In the genomic region with DNA sequence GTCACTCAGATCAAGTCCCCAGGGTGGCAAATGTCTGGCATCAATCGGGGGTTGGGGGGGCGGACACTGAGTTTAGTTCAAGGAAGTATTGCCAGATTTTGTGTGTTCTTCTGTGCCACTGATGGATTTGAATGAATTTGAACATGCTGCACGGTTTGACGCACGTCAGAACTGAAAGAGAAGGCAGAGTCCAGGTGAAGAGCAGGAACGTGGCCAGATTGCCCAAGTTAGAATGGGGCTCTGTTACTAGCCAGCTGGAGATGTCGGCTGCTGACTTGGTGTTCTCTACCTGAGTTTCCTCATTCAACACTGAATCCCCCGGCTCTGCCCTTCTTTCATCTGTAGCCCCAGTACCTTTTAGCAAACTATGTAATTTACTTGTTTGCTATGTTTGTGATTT, we compare ENCODE assay signal across 20 cellular contexts.
DNase-seq lines count a peak whose midpoint lies in the region; ATAC-seq, FAIRE-seq and TF ChIP-seq lines count a peak whose summit lies in the region.
"Had no signal": no experiment of that assay in that cellular context is flagged by ENCODE, and none has a peak within 500 bp of the region (broad histone marks: within the 10 kb centered on the region; RNA-seq: fewer than 3 reads in every experiment).

No MANE protein-coding gene starts in this region.

- H4K20me1 ChIP-seq in OCI-LY1 (ENCODE audit: insufficient read depth, low read length) = no peaks in the 10 kb centered on the region

- no peaks in the 10 kb centered on the region for H3K79me2 ChIP-seq in OCI-LY1 (ENCODE audit: insufficient read depth, low read length)

- H3K9me2 ChIP-seq in OCI-LY1 (ENCODE audit: low read depth, low read length) = no peaks in the 10 kb centered on the region
- H3K9me2 ChIP-seq: SK-N-SH had no signal

- H3K4me3 ChIP-seq in CD4-positive, CD25-positive, alpha-beta regulatory T cell (ENCODE audit: low read depth, low read length) = no peak overlapping the region
- peak overlapping the region; percentile 48 for H3K4me3 ChIP-seq in OCI-LY1 (ENCODE audit: low read depth, low read length, poor library complexity, severe bottlenecking)
- no peak overlapping the region for H3K4me3 ChIP-seq in left lung
- H3K4me3 ChIP-seq in small intestine (ENCODE audit: low read depth in 1 of 2, low read length in 2 of 2) = no peak overlapping the region

- H3K27ac Mint-ChIP-seq in CD4-positive, CD25-positive, alpha-beta regulatory T cell = peak overlapping the region in 2 of 3 donors; percentile 46 to 49
- H3K27ac Mint-ChIP-seq: activated naive CD8-positive, alpha-beta T cell; activated T-cell treated with anti-CD3 and anti-CD28 coated beads, Interleukin-2, amount 50 U/mL, for 24 hours had no signal

- peaks cover 0 to 16% (median 3%) of the 10 kb centered on the region in 4 donors for H3K4me1 Mint-ChIP-seq in CD4-positive, CD25-positive, alpha-beta regulatory T cell

- TF ChIP-seq CTCF in OCI-LY1 (IDR thresholded peaks at IDR 0.05; ENCODE audit: low read length) = no peak
- TF ChIP-seq CTCF in left lung (IDR thresholded peaks at IDR 0.05) = no peak

- no peaks in the 10 kb centered on the region for H3K9me3 ChIP-seq in CD4-positive, CD25-positive, alpha-beta regulatory T cell (ENCODE audit: control insufficient read depth in 2 of 2, low read length in 2 of 2)
- H3K9me3 ChIP-seq in OCI-LY1 (ENCODE audit: low read length) = no peaks in the 10 kb centered on the region
- H3K9me3 ChIP-seq in left lung = no peaks in the 10 kb centered on the region
- no peaks in the 10 kb centered on the region for H3K9me3 ChIP-seq in small intestine (ENCODE audit: control insufficient read depth, low read depth)
- H3K9me3 ChIP-seq: SK-N-SH had no signal

- no peak for ATAC-seq in CD4-positive, CD25-positive, alpha-beta regulatory T cell (ENCODE audit: low read depth in 2 of 2)
- ATAC-seq in left lung = no peak
- no peak for ATAC-seq in HG02798 (IDR thresholded peaks at IDR 0.05; ENCODE audit: poor library complexity, unreplicated experiment)
- ATAC-seq in Right ventricle myocardium inferior = no peak
- ATAC-seq: PC-3 had no signal

- peaks cover 12% of the 10 kb centered on the region for H3K27me3 Mint-ChIP-seq in CD4-positive, CD25-positive, alpha-beta regulatory T cell
- H3K27me3 Mint-ChIP-seq: activated T-cell treated with anti-CD3 and anti-CD28 coated beads, Interleukin-2, amount 50 U/mL, for 24 hours had no signal

- no peak overlapping the region for H3K27ac ChIP-seq in CD4-positive, CD25-positive, alpha-beta regulatory T cell (ENCODE audit: insufficient read depth, low read length, poor library complexity, severe bottlenecking)
- H3K27ac ChIP-seq in OCI-LY1 (ENCODE audit: low read depth, low read length, poor library complexity, severe bottlenecking) (peak overlapping the region; percentile 90), left lung (peak overlapping the region; percentile 40 to 88), small intestine (ENCODE audit: low read depth in 1 of 2, low read length in 1 of 2) (no peak overlapping the region)

- no peak overlapping the region for H3K4me3 Mint-ChIP-seq in CD4-positive, CD25-positive, alpha-beta regulatory T cell
- H3K4me3 Mint-ChIP-seq: activated naive CD8-positive, alpha-beta T cell; activated T-cell treated with anti-CD3 and anti-CD28 coated beads, Interleukin-2, amount 50 U/mL, for 24 hours; naive thymus-derived CD4-positive, alpha-beta T cell had no signal

- H3K27me3 ChIP-seq in CD4-positive, CD25-positive, alpha-beta regulatory T cell (ENCODE audit: control insufficient read depth, insufficient read depth, low read length) = no peaks in the 10 kb centered on the region
- H3K27me3 ChIP-seq in OCI-LY1 (ENCODE audit: insufficient read depth, low read length) (no peaks in the 10 kb centered on the region), left lung (no peaks in the 10 kb centered on the region), small intestine (ENCODE audit: control insufficient read depth in 2 of 2, insufficient read depth in 2 of 2, low read length in 2 of 2) (no peaks in the 10 kb centered on the region)

- peak overlapping the region; percentile 71 for H3K4me2 ChIP-seq in OCI-LY1 (ENCODE audit: low read length)
- H3K4me2 ChIP-seq: SK-N-SH had no signal

- WGBS in small intestine, 3 donors = 29 to 69% (median 50%) methylated on average over 8 of the region's 8 CpGs

- H3F3A ChIP-seq in OCI-LY1 (ENCODE audit: insufficient read depth, low read length) = no peaks in the 10 kb centered on the region

- peak overlapping the region; percentile 57; the same call in 1 of the 2 replicates for H3K9ac ChIP-seq in OCI-LY1 (ENCODE audit: low read length)
- H3K9ac ChIP-seq: SK-N-SH had no signal

- no peak for DNase-seq in CD4-positive, CD25-positive, alpha-beta regulatory T cell
- DNase-seq in left lung (no peak), small intestine (peak; percentile 50), SK-N-DZ (ENCODE audit: low spot score) (no peak), Right ventricle myocardium inferior (ENCODE audit: missing footprints) (no peak)
- DNase-seq: activated CD4-positive, alpha-beta T cell treated with anti-CD3 and anti-CD28 coated beads, Interleukin-2, amount 50 U/mL, for 1 hour; activated T-cell treated with anti-CD3 and anti-CD28 coated beads, Interleukin-2, amount 50 U/mL, for 24 hours; central memory CD4-positive, alpha-beta T cell; DMS53; naive thymus-derived CD4-positive, alpha-beta T cell; NCI-H1930; NCI-H526; PC-3; SK-N-SH had no signal

- H3K4me1 ChIP-seq in CD4-positive, CD25-positive, alpha-beta regulatory T cell (ENCODE audit: control insufficient read depth, insufficient read depth, low read length, poor library complexity, severe bottlenecking) = peaks cover 5% of the 10 kb centered on the region
- H3K4me1 ChIP-seq in OCI-LY1 (ENCODE audit: insufficient read depth, low read length, severe bottlenecking) (peaks cover 36% of the 10 kb centered on the region), left lung (peaks cover 8 to 66% of the 10 kb centered on the region in 2 donors), small intestine (ENCODE audit: control insufficient read depth in 2 of 2, insufficient read depth in 1 of 2, low read depth in 1 of 2, low read length in 1 of 2) (no peaks in the 10 kb centered on the region)

- H2AFZ ChIP-seq in OCI-LY1 (ENCODE audit: low read length) = no peak overlapping the region

- intact Hi-C loops in left lung (cut with DNase I) (loop anchor here in 1 of 2 donors (2.0 to 5.0 kb wide), 2 partner anchors 198 to 291 kb away; partner anchors contain the start of gene PFKFB3), Right ventricle myocardium inferior (cut with DNase I) (loop anchor here (2.0 kb wide), 4 partner anchors 197 to 385 kb away; partner anchors contain the start of genes PFKFB3 and RBM17)

- no peaks in the 10 kb centered on the region for H3K9me3 Mint-ChIP-seq in CD4-positive, CD25-positive, alpha-beta regulatory T cell
- H3K9me3 Mint-ChIP-seq: activated T-cell treated with anti-CD3 and anti-CD28 coated beads, Interleukin-2, amount 50 U/mL, for 24 hours; naive thymus-derived CD4-positive, alpha-beta T cell had no signal

- H3K36me3 ChIP-seq in CD4-positive, CD25-positive, alpha-beta regulatory T cell (ENCODE audit: control insufficient read depth, insufficient read depth, low read length) = no peaks in the 10 kb centered on the region
- H3K36me3 ChIP-seq in OCI-LY1 (ENCODE audit: insufficient read depth, low read length) (no peaks in the 10 kb centered on the region), left lung (no peaks in the 10 kb centered on the region), small intestine (ENCODE audit: control insufficient read depth in 2 of 2, insufficient read depth in 2 of 2, low read length in 2 of 2) (no peaks in the 10 kb centered on the region)

- no peak for FAIRE-seq in small intestine (lab: Jason Lieb, UNC)
- FAIRE-seq: endometrium, GM18507, TTC549 had no signal

- H3K36me3 Mint-ChIP-seq in CD4-positive, CD25-positive, alpha-beta regulatory T cell = no peaks in the 10 kb centered on the region
- H3K36me3 Mint-ChIP-seq: activated naive CD8-positive, alpha-beta T cell had no signal

Comparison
In these comparisons a context has a peak if more than half of its experiments do, and no peak if none do; other contexts are left out.
1. H3K27ac ChIP-seq: peak in OCI-LY1 (single experiment) and left lung (2 of 2); none in CD4-positive, CD25-positive, alpha-beta regulatory T cell (single experiment) and small intestine (0 of 2).